In the genomic region with DNA sequence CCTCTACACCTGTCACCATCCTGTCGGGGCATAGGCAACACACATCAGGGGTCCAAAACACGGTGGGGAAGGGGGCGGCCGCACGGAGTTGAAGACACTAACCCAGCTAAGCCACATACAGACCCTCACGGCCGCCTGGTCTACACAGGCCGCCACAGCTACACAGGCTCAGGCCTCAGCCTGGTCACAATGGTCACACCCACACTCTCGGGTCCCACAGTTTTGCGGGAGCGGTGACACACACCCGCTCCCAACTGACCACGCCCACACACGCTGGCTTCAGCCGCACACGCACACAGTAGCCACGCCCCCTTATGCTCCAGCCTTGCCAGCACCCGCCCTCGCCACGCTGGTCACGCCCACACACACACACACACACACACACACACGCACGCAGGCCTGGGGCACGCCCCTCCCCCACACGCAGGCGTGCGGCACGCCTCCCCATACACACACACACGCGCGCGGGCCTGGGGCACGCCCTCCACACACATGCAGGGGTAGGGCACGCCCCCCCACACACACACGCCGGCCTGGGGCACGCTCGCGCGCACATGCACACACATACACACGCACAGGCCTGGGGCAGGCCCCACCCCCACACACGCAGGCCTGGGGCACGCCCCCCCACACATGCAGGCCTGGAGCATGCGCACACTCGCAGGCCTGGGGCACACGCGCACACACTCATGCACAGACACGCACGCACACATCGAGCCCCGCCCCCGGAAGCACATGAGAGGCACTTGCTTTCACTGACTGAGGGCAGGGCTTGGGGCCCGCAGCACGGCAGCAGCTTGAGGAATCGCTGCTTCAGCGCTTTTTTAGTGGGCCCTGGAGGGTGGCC, we compare ENCODE assay signal across 8 cellular contexts. TPM values are rescaled to one million over a fixed set of nuclear protein-coding genes. Genes with fewer than 3 reads are reported as not detected.
DNase-seq lines count a peak whose midpoint lies in the region; ATAC-seq and TF ChIP-seq lines count a peak whose summit lies in the region.

No MANE protein-coding gene starts in this region.

- H3K9ac ChIP-seq in NT2/D1 (ENCODE audit: insufficient read length, low read depth) (peak overlapping the region; percentile 9), mucosa of stomach (ENCODE audit: low read length) (peak overlapping the region; percentile 30)

- H3K4me3 Mint-ChIP-seq in CD14-positive monocyte, result peak overlapping the region; percentile 69 to 90

- intact Hi-C loops in CD14-positive monocyte (cut with micrococcal nuclease), result loop anchor here in 1 of 2 donors (5.0 kb wide), 1 partner anchor 322 kb away; a partner anchor contains a TSS

- TF ChIP-seq CTCF in CD14-positive monocyte (IDR thresholded peaks at IDR 0.05), result no peak
- no peak for TF ChIP-seq CTCF in epithelial cell of esophagus (IDR thresholded peaks at IDR 0.05; ENCODE audit: insufficient read depth, low read depth, low read length, missing control alignments)

- H3K4me3 ChIP-seq in NT2/D1 (ENCODE audit: insufficient read length, low read depth) (peak overlapping the region; percentile 47), epithelial cell of esophagus (ENCODE audit: low read length) (peak overlapping the region; percentile 47), mucosa of stomach (ENCODE audit: low read length) (peak overlapping the region; percentile 6)

- H3K9me3 ChIP-seq in NT2/D1 (ENCODE audit: insufficient read depth, low read length), result no peaks in the 10 kb centered on the region
- H3K9me3 ChIP-seq in mucosa of stomach (ENCODE audit: control insufficient read depth, low read length), result no peaks in the 10 kb centered on the region

- H3K4me1 ChIP-seq in NT2/D1 (ENCODE audit: insufficient read depth, insufficient read length), result peaks cover 5% of the 10 kb centered on the region
- peaks cover 15% of the 10 kb centered on the region for H3K4me1 ChIP-seq in mucosa of stomach (ENCODE audit: control insufficient read depth, insufficient read depth, low read length)

- DNase-seq in CD14-positive monocyte (ENCODE audit: low spot score) (peak; percentile 96), NT2/D1 (ENCODE audit: low read depth, low spot score) (no peak), activated T-cell treated with anti-CD3 and anti-CD28 coated beads for 1 hour (ENCODE audit: low read depth) (peak; percentile 94), epithelial cell of esophagus (ENCODE audit: low read depth) (peak; percentile 91)
- peak; percentile 92 for DNase-seq in stimulated activated CD8-positive, alpha-beta memory T cell treated with anti-CD3 and anti-CD28 coated beads, Interleukin-4, amount 100 ng/mL, for 48 hours

- ATAC-seq in GM19438 (IDR thresholded peaks at IDR 0.05; ENCODE audit: low read depth, unreplicated experiment), result peak; percentile 57
- peak; percentile 29 for ATAC-seq in HG03558 (IDR thresholded peaks at IDR 0.05; ENCODE audit: extremely low read depth, unreplicated experiment)

- no peaks in the 10 kb centered on the region for H3K36me3 ChIP-seq in NT2/D1 (ENCODE audit: insufficient read depth, insufficient read length, low read length)
- H3K36me3 ChIP-seq in mucosa of stomach (ENCODE audit: control insufficient read depth, insufficient read depth, low read length), result no peaks in the 10 kb centered on the region

- peaks cover 5 to 11% of the 10 kb centered on the region in 2 donors for H3K36me3 Mint-ChIP-seq in CD14-positive monocyte

- H3K27me3 ChIP-seq in NT2/D1 (ENCODE audit: insufficient read depth, insufficient read length) (no peaks in the 10 kb centered on the region), mucosa of stomach (ENCODE audit: control insufficient read depth, insufficient read depth, low read length) (no peaks in the 10 kb centered on the region)

- H3K4me1 Mint-ChIP-seq in CD14-positive monocyte, result peaks cover 52% of the 10 kb centered on the region

- H3K27ac Mint-ChIP-seq in CD14-positive monocyte, result peak overlapping the region; percentile 74 to 92 (median 87)

- no peaks in the 10 kb centered on the region for H3K9me3 Mint-ChIP-seq in CD14-positive monocyte

- H3K27me3 Mint-ChIP-seq in CD14-positive monocyte (ENCODE audit: low read depth in 3 of 3), result peaks cover 0 to 2% (median 0%) of the 10 kb centered on the region in 3 donors

RNA-seq across cellular contexts. Expression of a gene that starts 12.3 kb away (rescaled TPM):
- polyA plus RNA-seq in CD14-positive monocyte, result 10 to 100 TPM in 1 of 2 donors, 1 to 10 TPM in 1; 6.9 to 15.3 TPM

RNA-seq across cellular contexts. Expression of a gene that starts 13.1 kb away (rescaled TPM):
- polyA plus RNA-seq in CD14-positive monocyte, result under 1 TPM in 1 of 2 donors, not detected in 1; 0.48 TPM

RNA-seq across cellular contexts. Expression of a gene that starts 47.3 kb away (rescaled TPM):
- 1 to 10 TPM; 1.2 to 3.8 TPM for polyA plus RNA-seq in CD14-positive monocyte

RNA-seq across cellular contexts. Expression of a gene that starts 54.6 kb away (rescaled TPM):
- polyA plus RNA-seq in CD14-positive monocyte, result not detected
